In genomic region chr11:73716153-73717056, GRCh38 we compare ENCODE assay signal across 8 cellular contexts. TPM values are rescaled to one million over a fixed set of nuclear protein-coding genes. Genes with fewer than 3 reads are reported as not detected.
DNase-seq lines count a peak whose midpoint lies in the region; ATAC-seq, FAIRE-seq and TF ChIP-seq lines count a peak whose summit lies in the region.

No MANE protein-coding gene starts in this region.

- H3K79me2 ChIP-seq in endothelial cell of umbilical vein (ENCODE audit: control insufficient read depth, insufficient read depth, low read length), result peaks cover 9% of the 10 kb centered on the region

- no peaks in the 10 kb centered on the region for H3K9me1 ChIP-seq in endothelial cell of umbilical vein (replicated peaks; ENCODE audit: control insufficient read depth, extremely low read depth, insufficient read depth, low read length)

- peaks cover 10% of the 10 kb centered on the region for H3K4me1 ChIP-seq in A549
- peaks cover 6% of the 10 kb centered on the region for H3K4me1 ChIP-seq in endothelial cell of umbilical vein (ENCODE audit: control insufficient read depth, extremely low read depth, insufficient read depth, low read length)

- DNase-seq in A549 (ENCODE audit: low read depth in 1 of 2, low spot score in 1 of 2) (peak in 1 of 2 experiments; percentile 18), GM12892 (ENCODE audit: insufficient read length) (no peak), endothelial cell of umbilical vein (ENCODE audit: low read depth, low spot score) (peak; percentile 4), urothelium cell line (ENCODE audit: low spot score) (no peak), AG08395 (ENCODE audit: low spot score) (no peak)
- DNase-seq in effector CD8-positive, alpha-beta T cell (lab: John Stamatoyannopoulos, UW), result no peak

- no peaks in the 10 kb centered on the region for H3K27me3 ChIP-seq in endothelial cell of umbilical vein (ENCODE audit: control insufficient read depth in 2 of 2, insufficient read depth in 2 of 2, low read length in 2 of 2)

- TF ChIP-seq CTCF in A549 (IDR thresholded peaks at IDR 0.05) (no peak), endothelial cell of umbilical vein (IDR thresholded peaks at IDR 0.05; ENCODE audit: extremely low read depth in 1 of 2, insufficient read depth in 1 of 2, low read depth in 1 of 2, low read length in 2 of 2) (no peak)

- no peak overlapping the region for H3K9ac ChIP-seq in endothelial cell of umbilical vein (replicated peaks; ENCODE audit: extremely low read depth, insufficient read depth, low read length)

- H3K36me3 ChIP-seq in endothelial cell of umbilical vein (ENCODE audit: control insufficient read depth in 2 of 2, extremely low read depth in 1 of 2, insufficient read depth in 2 of 2, low read length in 2 of 2), result peaks cover 2 to 6% of the 10 kb centered on the region in 2 experiments

- H3K4me2 ChIP-seq in A549 (no peak overlapping the region; the same call in 2 of the 3 replicates), endothelial cell of umbilical vein (ENCODE audit: insufficient read depth, low read length) (no peak overlapping the region)

- H3K4me3 ChIP-seq in A549 (no peak overlapping the region), endothelial cell of umbilical vein (replicated peaks in 1 of 3; ENCODE audit: insufficient read depth in 1 of 3, low read depth in 1 of 3, low read length in 3 of 3) (no peak overlapping the region)

- TF ChIP-seq POLR2A in A549 (IDR thresholded peaks at IDR 0.05; ENCODE audit: low read length) (no peak), GM12892 (IDR thresholded peaks at IDR 0.05; ENCODE audit: low read depth, low read length) (no peak), endothelial cell of umbilical vein (IDR thresholded peaks at IDR 0.05; ENCODE audit: low read depth, low read length) (no peak)

- WGBS in A549 (ENCODE audit: missing lambda C conversion rate), result 57% methylated on average over 1 of the region's 1 CpG

- TF ChIP-seq EP300 in A549 (IDR thresholded peaks at IDR 0.05), result no peak

- TF ChIP-seq RAD21 in A549 (conservative IDR thresholded peaks at IDR 0.05 in 1 of 2, IDR thresholded peaks at IDR 0.05 in 1 of 2), result no peak

- H4K20me1 ChIP-seq in endothelial cell of umbilical vein (replicated peaks; ENCODE audit: control insufficient read depth, extremely low read depth, insufficient read depth, low read length), result no peaks in the 10 kb centered on the region

- no peak for ATAC-seq in A549
- ATAC-seq in SK-N-SH treated with all-trans-retinoic acid at 6 μM for 48 hours, result peak; percentile 74
- no peak for ATAC-seq in HG02973 (IDR thresholded peaks at IDR 0.05; ENCODE audit: unreplicated experiment)

- H3K9me3 ChIP-seq in A549 (no peaks in the 10 kb centered on the region), endothelial cell of umbilical vein (replicated peaks; ENCODE audit: control insufficient read depth, insufficient read depth, low read length) (no peaks in the 10 kb centered on the region)

- dilution Hi-C loops in endothelial cell of umbilical vein (cut with MboI; ENCODE audit: extremely low pct_ligation_motif_present, low sequenced_read_pairs), result no loop called here

- no peak overlapping the region for H2AFZ ChIP-seq in endothelial cell of umbilical vein (ENCODE audit: low read depth, low read length)

- POLR2A ChIA-PET in A549 (lab: Yijun Ruan, JAX) (no interaction called here), endothelial cell of umbilical vein (lab: Charles Lee) (no interaction called here)

- BruUV-seq in endothelial cell of umbilical vein (replicated peaks; lab: Mats Ljungman, UMichigan), result no TSS peak

- CTCF ChIA-PET in A549 (lab: Yijun Ruan, JAX), result interaction anchor here (0.9 to 1.1 kb wide), 2 partner anchors 11 to 215 kb away, joined by 3 to 4 read pairs; no protein-coding TSS in a partner anchor
- CTCF ChIA-PET in endothelial cell of umbilical vein (lab: Charles Lee), result interaction anchor here (0.8 kb wide), 1 partner anchor 215 kb away, joined by 3 read pairs; no protein-coding TSS in a partner anchor

- peak; percentile 84 for FAIRE-seq in A549 (lab: Jason Lieb, UNC)
- peak; percentile 79 for FAIRE-seq in GM12892 (lab: Jason Lieb, UNC)
- no peak for FAIRE-seq in endothelial cell of umbilical vein (lab: Jason Lieb, UNC)
- no peak for FAIRE-seq in urothelium cell line (lab: Jason Lieb, UNC)

- intact Hi-C loops in endothelial cell of umbilical vein (cut with micrococcal nuclease), result no loop called here

- H3K27ac ChIP-seq in A549 (no peak overlapping the region), endothelial cell of umbilical vein (ENCODE audit: insufficient read depth, low read depth, low read length) (no peak overlapping the region)

TF ChIP-seq in A549, 52 proteins besides CTCF, POLR2A, EP300 and RAD21:
- TF ChIP-seq ZSCAN20 (CRISPR knock-in tag; IDR thresholded peaks at IDR 0.05) (no peak), ATOH8 (CRISPR knock-in tag; IDR thresholded peaks at IDR 0.05; ENCODE audit: low read depth) (no peak), MAFK (IDR thresholded peaks at IDR 0.05; ENCODE audit: partially characterized antibody) (peak; percentile 19), JUNB (IDR thresholded peaks at IDR 0.05) (no peak)

TF ChIP-seq in SK-N-SH treated with all-trans-retinoic acid at 6 μM for 48 hours, 23 proteins besides CTCF, POLR2A, EP300 and RAD21 (continues in another document):
- TF ChIP-seq PATZ1 (CRISPR knock-in tag; IDR thresholded peaks at IDR 0.05; ENCODE audit: borderline replicate concordance) (peak; percentile 68; the same call in 1 of the 2 replicates), ISL1 (CRISPR knock-in tag; IDR thresholded peaks at IDR 0.05) (peak; percentile 26)

TF ChIP-seq in endothelial cell of umbilical vein, 7 proteins besides CTCF, POLR2A, EP300 and RAD21:
- no peak for TF ChIP-seq GATA2 (IDR thresholded peaks at IDR 0.05; ENCODE audit: insufficient read depth, insufficient read length, low read depth, low read length)
- TF ChIP-seq EZH2 (IDR thresholded peaks at IDR 0.05; ENCODE audit: borderline replicate concordance, low read depth, low read length, severe bottlenecking), result no peak
- TF ChIP-seq MAX (IDR thresholded peaks at IDR 0.05; ENCODE audit: insufficient read depth, insufficient read length), result no peak
- no peak for TF ChIP-seq MYC (IDR thresholded peaks at IDR 0.05; ENCODE audit: low read depth, low read length)
- TF ChIP-seq POLR2AphosphoS5 (IDR thresholded peaks at IDR 0.05; ENCODE audit: insufficient read depth, low read depth, low read length), result no peak
- TF ChIP-seq FOS (IDR thresholded peaks at IDR 0.05; ENCODE audit: borderline replicate concordance, insufficient read depth, low read length), result no peak
- no peak for TF ChIP-seq JUN (IDR thresholded peaks at IDR 0.05; ENCODE audit: borderline replicate concordance, insufficient read depth, insufficient read length, low read depth)
TF ChIP-seq in endothelial cell of umbilical vein: peak in this region for 0.

RNA-seq across cellular contexts. Expression of gene RAB6A, which starts 44.5 kb away (rescaled TPM):
- polyA plus RNA-seq in A549 (2011; rRNA removed) (95.3 and 141 TPM in 2 replicates), A549 (2017; fragmentation: RNase III; extraction: RNeasy Plus Mini Kit Qiagen cat#74134 plus additional on column Dnase treatment) (75.0 to 86.1 TPM (median 75.7 TPM) in 3 replicates), endothelial cell of umbilical vein (40.4 and 45.0 TPM in 2 replicates)
- polyA plus RNA-seq in A549 (2012; cell fraction: cytosol; rRNA removed), result 25.5 and 42.7 TPM in 2 replicates
- polyA plus RNA-seq in A549 (2012; cell fraction: nucleus; rRNA removed), result 34.3 and 42.9 TPM in 2 replicates
- polyA minus RNA-seq in A549 (2011; rRNA and poly(A)+ RNA removed), result 62.6 and 69.4 TPM in 2 replicates
- polyA plus RNA-seq in GM12892 (2012; ENCODE audit: missing spikeins), result 43.3 TPM
- 130 and 138 TPM in 2 replicates for total RNA-seq in endothelial cell of umbilical vein
- polyA plus RNA-seq in endothelial cell of umbilical vein (2011; cell fraction: cytosol; rRNA removed), result 62.9 and 73.4 TPM in 2 replicates
- 37.2 and 60.2 TPM in 2 replicates for polyA plus RNA-seq in endothelial cell of umbilical vein (2011; cell fraction: nucleus; rRNA removed)
- polyA plus RNA-seq in endothelial cell of umbilical vein (2012), result 106 and 116 TPM in 2 replicates
- polyA minus RNA-seq in endothelial cell of umbilical vein, result 111 and 115 TPM in 2 replicates
- 74.0 TPM for polyA minus RNA-seq in endothelial cell of umbilical vein (2011; cell fraction: cytosol; rRNA and poly(A)+ RNA removed)
- 40.4 and 61.4 TPM in 2 replicates for polyA minus RNA-seq in endothelial cell of umbilical vein (2011; cell fraction: nucleus; rRNA and poly(A)+ RNA removed)
